Comparison of ENCODE assay signal across 8 cellular contexts in the genomic region with DNA sequence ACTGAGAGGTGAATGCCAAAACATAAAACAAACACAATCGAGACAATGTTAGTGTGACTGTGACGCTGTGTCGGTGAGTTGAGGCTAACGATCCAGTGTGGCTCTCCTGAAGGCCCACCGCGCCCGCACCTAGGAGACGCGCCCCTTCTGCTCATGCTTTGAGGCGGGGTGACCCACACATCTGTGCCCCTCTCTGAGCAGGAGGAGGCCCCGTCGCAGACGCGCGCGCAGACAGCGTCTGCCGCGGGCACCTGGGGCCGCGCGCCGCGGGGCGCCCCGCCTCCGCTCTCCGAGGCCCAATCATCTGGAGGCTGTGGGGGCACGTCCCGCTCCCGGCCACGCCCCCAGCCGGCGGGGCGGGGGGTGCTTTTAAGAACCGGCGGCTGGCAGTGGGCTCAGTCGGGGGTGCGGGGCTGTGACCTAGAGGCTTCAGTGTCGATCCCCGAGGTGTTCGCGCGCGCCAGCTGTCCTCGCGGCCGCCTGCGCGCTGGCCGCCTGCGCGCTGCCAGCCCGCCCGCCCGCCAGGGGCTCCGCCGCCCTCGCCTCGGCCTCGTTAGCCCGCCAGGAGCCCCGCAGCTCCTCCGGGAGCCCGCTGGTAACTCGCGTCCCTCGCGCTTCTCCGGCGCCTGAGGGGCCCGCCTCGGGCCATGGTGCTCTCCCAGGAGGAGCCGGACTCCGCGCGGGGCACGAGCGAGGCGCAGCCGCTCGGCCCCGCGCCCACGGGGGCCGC. TPM values are rescaled to one million over a fixed set of nuclear protein-coding genes. Genes with fewer than 3 reads are reported as not detected.
DNase-seq lines count a peak whose midpoint lies in the region; ATAC-seq and TF ChIP-seq lines count a peak whose summit lies in the region.

A gene with protein sequence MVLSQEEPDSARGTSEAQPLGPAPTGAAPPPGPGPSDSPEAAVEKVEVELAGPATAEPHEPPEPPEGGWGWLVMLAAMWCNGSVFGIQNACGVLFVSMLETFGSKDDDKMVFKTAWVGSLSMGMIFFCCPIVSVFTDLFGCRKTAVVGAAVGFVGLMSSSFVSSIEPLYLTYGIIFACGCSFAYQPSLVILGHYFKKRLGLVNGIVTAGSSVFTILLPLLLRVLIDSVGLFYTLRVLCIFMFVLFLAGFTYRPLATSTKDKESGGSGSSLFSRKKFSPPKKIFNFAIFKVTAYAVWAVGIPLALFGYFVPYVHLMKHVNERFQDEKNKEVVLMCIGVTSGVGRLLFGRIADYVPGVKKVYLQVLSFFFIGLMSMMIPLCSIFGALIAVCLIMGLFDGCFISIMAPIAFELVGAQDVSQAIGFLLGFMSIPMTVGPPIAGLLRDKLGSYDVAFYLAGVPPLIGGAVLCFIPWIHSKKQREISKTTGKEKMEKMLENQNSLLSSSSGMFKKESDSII (plus strand): TSS at position 398 of the 730 bp plus-strand sequence. CDS start 250 bp downstream, at position 648.

- WGBS in lower leg skin, 2 donors = 1 to 2% methylated on average over 14 to 17 of the region's 86 CpGs

- H3K4me3 ChIP-seq in ACC112 (ENCODE audit: low read depth, low read length) (peak within 1 kb of the TSS; percentile 76), lower leg skin (ENCODE audit: low read depth, poor library complexity, severe bottlenecking) (peak within 1 kb of the TSS; percentile 46)

- H3K36me3 ChIP-seq in ACC112 (ENCODE audit: insufficient read depth, low read length) = no peaks in the 10 kb centered on the region

- DNase-seq in NCI-H2171 (lab: John Stamatoyannopoulos, UW) (peak; percentile 90), chondrocyte (ENCODE audit: low spot score) (no peak), lower leg skin (ENCODE audit: low spot score in 2 of 2) (peak; percentile 33 to 91)
- DNase-seq in activated CD4-positive, alpha-beta T cell treated with anti-CD3 and anti-CD28 coated beads for 1 hour = peak; percentile 82
- peak; percentile 42 to 72 (median 70) for DNase-seq in stimulated activated CD4-positive, alpha-beta T cell treated with anti-CD3 and anti-CD28 coated beads, TNF-alpha, amount 100 ng/mL, for 1 hour (ENCODE audit: low read depth in 3 of 3, low spot score in 1 of 3)

- peaks cover 57% of the 10 kb centered on the region for H3K27me3 Mint-ChIP-seq in chondrocyte (ENCODE audit: low read depth)

- H3K27me3 ChIP-seq in ACC112 (ENCODE audit: insufficient read depth, low read length) = peaks cover 74% of the 10 kb centered on the region

- no peaks in the 10 kb centered on the region for H3K4me1 ChIP-seq in ACC112 (ENCODE audit: control insufficient read depth, insufficient read depth, low read length, unreplicated experiment)

- H3K79me2 ChIP-seq in ACC112 (ENCODE audit: control insufficient read depth, insufficient read depth, low read length, unreplicated experiment) = no peaks in the 10 kb centered on the region

- H3K27ac ChIP-seq in ACC112 (ENCODE audit: low read depth, low read length) = no peak within 1 kb of the TSS

- peak within 1 kb of the TSS; percentile 64 for H2AFZ ChIP-seq in ACC112 (ENCODE audit: low read length, unreplicated experiment)

- H3K27ac Mint-ChIP-seq in chondrocyte (ENCODE audit: unreplicated experiment) = no peak within 1 kb of the TSS

- no peaks in the 10 kb centered on the region for H3K9me3 Mint-ChIP-seq in chondrocyte (ENCODE audit: low read depth)

- peak within 1 kb of the TSS; percentile 62 for H3K4me3 Mint-ChIP-seq in chondrocyte (ENCODE audit: unreplicated experiment)

- intact Hi-C loops in lower leg skin (cut with DNase I; ENCODE audit: low total_unique reads) = no loop called here

- H3K4me1 Mint-ChIP-seq in chondrocyte (ENCODE audit: low read depth) = peaks cover 13% of the 10 kb centered on the region

- TF ChIP-seq POLR2A in lower leg skin (IDR thresholded peaks at IDR 0.05) = no peak

- TF ChIP-seq CTCF in chondrocyte (IDR thresholded peaks at IDR 0.05) (no peak), lower leg skin (IDR thresholded peaks at IDR 0.05) (no peak)

- peak; percentile 79 for ATAC-seq in GM18858 (IDR thresholded peaks at IDR 0.05; ENCODE audit: unreplicated experiment)
- peak; percentile 81 for ATAC-seq in HG03064 (IDR thresholded peaks at IDR 0.05; ENCODE audit: low read depth, unreplicated experiment)

- H3K36me3 Mint-ChIP-seq in chondrocyte (ENCODE audit: low read depth) = peaks cover 4% of the 10 kb centered on the region

RNA-seq across cellular contexts. Expression of the gene that starts here (rescaled TPM):
- total RNA-seq in chondrocyte (0.02 TPM in 1 of 3 replicates, not detected in the others), lower leg skin (10 to 100 TPM; 35.6 to 50.9 (median 43.9) TPM)

Comparison
In these comparisons a context has a peak if more than half of its experiments do, and no peak if none do; other contexts are left out.
1. RNA of the gene that starts here (total RNA-seq): 35.6 to 50.9 TPM in lower leg skin; 0.02 TPM in chondrocyte; every median in the first group is over 10 times any median in the second.